ENCODE assay signal across 18 cellular contexts in genomic region chr7:32223071-32223650, GRCh38.
DNase-seq lines count a peak whose midpoint lies in the region; ATAC-seq and TF ChIP-seq lines count a peak whose summit lies in the region.
"Had no signal": no experiment of that assay in that cellular context is flagged by ENCODE, and none has a peak within 500 bp of the region (broad histone marks: within the 10 kb centered on the region; RNA-seq: fewer than 3 reads in every experiment).

No MANE protein-coding gene starts in this region.

- DNase-seq in coronary artery (ENCODE audit: low spot score), result peak; percentile 17
- peak; percentile 15 for DNase-seq in ecto neural progenitor cell (ENCODE audit: low spot score)
- peak; percentile 19 for DNase-seq in islet precursor cell
- peak; percentile 29 for DNase-seq in type B pancreatic cell (ENCODE audit: extremely low spot score, unreplicated experiment)
- no peak for DNase-seq in NCI-H345 (lab: John Stamatoyannopoulos, UW)
- no peak for DNase-seq in 8988T
- no peak for DNase-seq in activated CD4-positive, alpha-beta memory T cell treated with anti-CD3 and anti-CD28 coated beads, Interleukin-2, amount 10 ng/mL, durations not matched to agents 7 days and 5 days
- DNase-seq: BE2C; CD4-positive, alpha-beta T cell; CD8-positive, alpha-beta memory T cell; DMS 273 treated with DMSO at 0.1 percent for 48 hours; DND-41; GM23248; H7; HCEC 1CT had no signal

- no peaks in the 10 kb centered on the region for H3K4me1 Mint-ChIP-seq in type B pancreatic cell (ENCODE audit: unreplicated experiment)
- no peaks in the 10 kb centered on the region for H3K4me1 Mint-ChIP-seq in activated CD4-positive, alpha-beta memory T cell treated with anti-CD3 and anti-CD28 coated beads, Interleukin-2, amount 10 ng/mL, durations not matched to agents 7 days and 5 days
- H3K4me1 Mint-ChIP-seq: CD14-positive monocyte; CD8-positive, alpha-beta memory T cell had no signal

- CTCF ChIA-PET in activated CD4-positive, alpha-beta memory T cell treated with anti-CD3 and anti-CD28 coated beads, Interleukin-2, amount 10 ng/mL, durations not matched to agents 7 days and 5 days (lab: Charles Lee), result no interaction called here

- POLR2A ChIA-PET in activated CD4-positive, alpha-beta memory T cell treated with anti-CD3 and anti-CD28 coated beads, Interleukin-2, amount 10 ng/mL, durations not matched to agents 7 days and 5 days (lab: Charles Lee), result no interaction called here

- peaks cover 4% of the 10 kb centered on the region for H3K9me3 Mint-ChIP-seq in type B pancreatic cell
- no peaks in the 10 kb centered on the region for H3K9me3 Mint-ChIP-seq in activated CD4-positive, alpha-beta memory T cell treated with anti-CD3 and anti-CD28 coated beads, Interleukin-2, amount 10 ng/mL, durations not matched to agents 7 days and 5 days

- no peak overlapping the region for H3K4me3 Mint-ChIP-seq in type B pancreatic cell
- H3K4me3 Mint-ChIP-seq in activated CD4-positive, alpha-beta memory T cell treated with anti-CD3 and anti-CD28 coated beads, Interleukin-2, amount 10 ng/mL, durations not matched to agents 7 days and 5 days, result no peak overlapping the region
- H3K4me3 Mint-ChIP-seq: CD14-positive monocyte; CD4-positive, alpha-beta T cell; CD8-positive, alpha-beta memory T cell had no signal

- H3K27ac ChIP-seq in coronary artery, result no peak overlapping the region
- H3K27ac ChIP-seq: BLaER1 treated with 17β-estradiol and CSF1 and Interleukin-3, amounts not matched to agents 10 nM and 100 nM; GM23248 had no signal

- ATAC-seq in HG02981 (IDR thresholded peaks at IDR 0.05; ENCODE audit: unreplicated experiment), result no peak

- TF ChIP-seq CTCF in coronary artery (IDR thresholded peaks at IDR 0.05) (no peak), type B pancreatic cell (conservative IDR thresholded peaks at IDR 0.05) (no peak)

- no peaks in the 10 kb centered on the region for H3K36me3 Mint-ChIP-seq in type B pancreatic cell
- H3K36me3 Mint-ChIP-seq in activated CD4-positive, alpha-beta memory T cell treated with anti-CD3 and anti-CD28 coated beads, Interleukin-2, amount 10 ng/mL, durations not matched to agents 7 days and 5 days (ENCODE audit: low read depth), result no peaks in the 10 kb centered on the region
- H3K36me3 Mint-ChIP-seq: CD14-positive monocyte; CD8-positive, alpha-beta memory T cell had no signal

- H3K27ac Mint-ChIP-seq in type B pancreatic cell, result no peak overlapping the region
- H3K27ac Mint-ChIP-seq in activated CD4-positive, alpha-beta memory T cell treated with anti-CD3 and anti-CD28 coated beads, Interleukin-2, amount 10 ng/mL, durations not matched to agents 7 days and 5 days, result no peak overlapping the region
- H3K27ac Mint-ChIP-seq: CD14-positive monocyte; CD4-positive, alpha-beta T cell; CD8-positive, alpha-beta memory T cell had no signal

- H3K27me3 Mint-ChIP-seq in type B pancreatic cell, result peaks cover 52% of the 10 kb centered on the region
- H3K27me3 Mint-ChIP-seq in activated CD4-positive, alpha-beta memory T cell treated with anti-CD3 and anti-CD28 coated beads, Interleukin-2, amount 10 ng/mL, durations not matched to agents 7 days and 5 days, result no peaks in the 10 kb centered on the region

- no peak overlapping the region for H3K4me3 ChIP-seq in coronary artery
- H3K4me3 ChIP-seq: BLaER1 treated with 17β-estradiol and CSF1 and Interleukin-3, amounts not matched to agents 10 nM and 100 nM; GM23248 had no signal

Comparison
In these comparisons a context has a peak if more than half of its experiments do, and no peak if none do; other contexts are left out.
1. DNase-seq: peak in coronary artery (single experiment), ecto neural progenitor cell (single experiment), islet precursor cell (single experiment) and type B pancreatic cell (single experiment); none in NCI-H345 (single experiment), 8988T (single experiment) and activated CD4-positive, alpha-beta memory T cell treated with anti-CD3 and anti-CD28 coated beads, Interleukin-2, amount 10 ng/mL, durations not matched to agents 7 days and 5 days (single experiment).